13 cellular contexts compared by ENCODE assay signal in genomic region chr5:161549106-161549505, GRCh38. TPM values are rescaled to one million over a fixed set of nuclear protein-coding genes. Genes with fewer than 3 reads are reported as not detected.
A peak's percentile ranks its signal among the peaks of the same experiment; 100 is the strongest.
DNase-seq lines count a peak whose midpoint lies in the region; TF ChIP-seq lines count a peak whose summit lies in the region.
"Had no signal": no experiment of that assay in that cellular context is flagged by ENCODE, and none has a peak within 500 bp of the region (broad histone marks: within the 10 kb centered on the region; RNA-seq: fewer than 3 reads in every experiment).

No MANE protein-coding gene starts in this region.

- no peak overlapping the region for H3K9ac ChIP-seq in HUES64 (ENCODE audit: low read depth, low read length)

- intact Hi-C loops in esophagus muscularis mucosa (cut with DNase I), result loop anchor here (5.0 to 10.0 kb wide), 2 partner anchors 1796 to 1858 kb away; no protein-coding TSS in a partner anchor
- intact Hi-C loops in sigmoid colon (cut with DNase I), result loop anchor here (5.0 kb wide), 1 partner anchor 1798 kb away; no protein-coding TSS in a partner anchor
- intact Hi-C loops in posterior vena cava (cut with DNase I), result no loop called here

- H3K27me3 ChIP-seq in HUES64 (ENCODE audit: insufficient read depth, low read length), result peaks cover 62% of the 10 kb centered on the region
- peaks cover 0 to 67% (median 25%) of the 10 kb centered on the region in 4 donors for H3K27me3 ChIP-seq in esophagus muscularis mucosa
- H3K27me3 ChIP-seq in sigmoid colon, result peaks cover 20 to 65% (median 27%) of the 10 kb centered on the region in 3 donors

- TF ChIP-seq POLR2A in esophagus muscularis mucosa (IDR thresholded peaks at IDR 0.05; ENCODE audit: low read depth) (no peak), sigmoid colon (IDR thresholded peaks at IDR 0.05) (no peak)

- H3K36me3 ChIP-seq in HUES64 (ENCODE audit: insufficient read depth, low read length) (no peaks in the 10 kb centered on the region), esophagus muscularis mucosa (no peaks in the 10 kb centered on the region), sigmoid colon (no peaks in the 10 kb centered on the region)

- H3K4me3 ChIP-seq in HUES64 (ENCODE audit: low read length) (peak overlapping the region; percentile 50), esophagus muscularis mucosa (peak overlapping the region; percentile 50 to 51 (median 50)), sigmoid colon (no peak overlapping the region)

- 2% methylated on average over 11 of the region's 15 CpGs for WGBS in HUES64
- 2% methylated on average over 15 of the region's 15 CpGs for WGBS in esophagus muscularis mucosa
- 4 to 6% methylated on average over 15 of the region's 15 CpGs for WGBS in sigmoid colon, 2 donors

- TF ChIP-seq CTCF in esophagus muscularis mucosa (IDR thresholded peaks at IDR 0.05) (no peak), sigmoid colon (IDR thresholded peaks at IDR 0.05) (no peak)

- H3K27ac ChIP-seq in HUES64 (ENCODE audit: low read depth, low read length), result no peak overlapping the region
- no peak overlapping the region for H3K27ac ChIP-seq in esophagus muscularis mucosa (replicated peaks in 1 of 4)
- no peak overlapping the region for H3K27ac ChIP-seq in sigmoid colon

- H3K9me3 ChIP-seq in HUES64 (ENCODE audit: insufficient read depth, low read depth, low read length) (no peaks in the 10 kb centered on the region), esophagus muscularis mucosa (no peaks in the 10 kb centered on the region), sigmoid colon (no peaks in the 10 kb centered on the region)

- no peak for TF ChIP-seq EP300 in esophagus muscularis mucosa (IDR thresholded peaks at IDR 0.05)
- no peak for TF ChIP-seq EP300 in sigmoid colon (IDR thresholded peaks at IDR 0.05)

- H3K4me1 ChIP-seq in HUES64 (ENCODE audit: insufficient read depth, low read length) (peaks cover 27% of the 10 kb centered on the region), esophagus muscularis mucosa (peaks cover 13 to 38% (median 32%) of the 10 kb centered on the region in 4 donors), sigmoid colon (peaks cover 0 to 35% (median 26%) of the 10 kb centered on the region in 4 donors)

- peak; percentile 34 for DNase-seq in Ammon's horn (ENCODE audit: low spot score)
- DNase-seq in esophagus muscularis mucosa (ENCODE audit: extremely low spot score), result no peak
- peak; percentile 12 for DNase-seq in myocyte (ENCODE audit: low read depth)
- no peak for DNase-seq in sigmoid colon
- no peak for DNase-seq in NCI-H510A treated with DMSO at 0.1 percent for 48 hours (lab: John Stamatoyannopoulos, UW)
- no peak for DNase-seq in posterior vena cava (ENCODE audit: low spot score)
- no peak for DNase-seq in NCI-H2227 treated with DMSO at 0.1 percent for 48 hours (lab: John Stamatoyannopoulos, UW)
- DNase-seq: CD4-positive, CD25-positive, alpha-beta regulatory T cell; MV-4-11; stimulated activated CD4-positive, alpha-beta T cell treated with anti-CD3 and anti-CD28 coated beads, Interleukin-12 subunit alpha, Interleukin-12 subunit beta, amount 100 ng/mL, for 4 hours; T1000 had no signal

RNA-seq across cellular contexts. Expression of gene GABRB2, which starts 2.6 kb away (rescaled TPM):
- 3.8 TPM for polyA plus RNA-seq in HUES64 (2013, experiment 1 of 2)
- polyA plus RNA-seq in HUES64 (2013, experiment 2 of 2), result 3.0 TPM
- total RNA-seq in esophagus muscularis mucosa (1 to 10 TPM in 3 of 4 donors, under 1 TPM in 1; 0.92 to 1.7 (median 1.2) TPM), myocyte (0.64 and 1.9 TPM in 2 replicates), sigmoid colon (under 1 TPM; 0.14 to 0.49 (median 0.32) TPM), posterior vena cava (under 1 TPM; 0.86 to 0.93 TPM)
- polyA plus RNA-seq in myocyte (2012), result 0.01 TPM
- polyA plus RNA-seq in sigmoid colon, result under 1 TPM; under 0.01 to 0.55 (median 0.46) TPM
- total RNA-seq: bronchial epithelial cell; CD4-positive, CD25-positive, alpha-beta regulatory T cell had no signal
- polyA plus RNA-seq: CD4-positive, CD25-positive, alpha-beta regulatory T cell had no signal

Comparison
In these comparisons a context has a peak if more than half of its experiments do, and no peak if none do; other contexts are left out.
1. DNase-seq: peak in Ammon's horn (single experiment) and myocyte (single experiment); none in esophagus muscularis mucosa (single experiment), sigmoid colon (single experiment), NCI-H510A treated with DMSO at 0.1 percent for 48 hours (single experiment), posterior vena cava (single experiment) and NCI-H2227 treated with DMSO at 0.1 percent for 48 hours (single experiment).
2. H3K4me3 ChIP-seq: peak in HUES64 (single experiment) and esophagus muscularis mucosa (4 of 4); none in sigmoid colon (0 of 4).
3. intact Hi-C loops: an anchor here in esophagus muscularis mucosa (5.0 to 10.0 kb wide) and sigmoid colon (5.0 kb wide); none called in posterior vena cava.